Comparison of ENCODE assay signal across 20 cellular contexts in genomic region chr10:17965649-17966048, GRCh38. TPM values are rescaled to one million over a fixed set of nuclear protein-coding genes. Genes with fewer than 3 reads are reported as not detected.
DNase-seq lines count a peak whose midpoint lies in the region; ATAC-seq and TF ChIP-seq lines count a peak whose summit lies in the region.
"Had no signal": no experiment of that assay in that cellular context is flagged by ENCODE, and none has a peak within 500 bp of the region (broad histone marks: within the 10 kb centered on the region; RNA-seq: fewer than 3 reads in every experiment).

No MANE protein-coding gene starts in this region.

- intact Hi-C loops in mucosa of descending colon (cut with DNase I, micrococcal nuclease), result no loop called here

- DNase-seq in AG10803 (ENCODE audit: low read depth) (peak; percentile 20), LoVo (ENCODE audit: low spot score) (peak; percentile 69), fibroblast of the aortic adventitia (ENCODE audit: low read depth) (peak; percentile 28), mucosa of descending colon (peak in 1 of 3 donors; percentile 16), osteoblast (ENCODE audit: insufficient read length, low spot score, missing footprints) (no peak)
- no peak for DNase-seq in activated naive CD4-positive, alpha-beta T cell treated with anti-CD3 and anti-CD28 coated beads, Interleukin-2, amount 50 U/mL, for 16 hours
- DNase-seq: 8988T; ACHN; C1 segment of cervical spinal cord; Calu3; CD4-positive, alpha-beta memory T cell; COR-L47; DMS53; DND-41; GM23248; H7; HCEC 1CT had no signal

- no peaks in the 10 kb centered on the region for H4K20me1 ChIP-seq in osteoblast (ENCODE audit: insufficient read depth, low read length)

- H3K36me3 ChIP-seq in mucosa of descending colon (ENCODE audit: low read depth), result no peaks in the 10 kb centered on the region
- no peaks in the 10 kb centered on the region for H3K36me3 ChIP-seq in osteoblast (ENCODE audit: insufficient read depth, low read length)

- H3K4me1 ChIP-seq in mucosa of descending colon (ENCODE audit: low read depth) (no peaks in the 10 kb centered on the region), osteoblast (ENCODE audit: insufficient read depth, low read length) (peaks cover 8% of the 10 kb centered on the region)
- H3K4me1 ChIP-seq: A549 had no signal

- H3K4me2 ChIP-seq in osteoblast (ENCODE audit: insufficient read depth, low read length), result no peak overlapping the region
- H3K4me2 ChIP-seq: A549 had no signal

- H3K4me3 ChIP-seq in AG10803 (ENCODE audit: low read length) (no peak overlapping the region), fibroblast of the aortic adventitia (ENCODE audit: low read depth, low read length) (no peak overlapping the region), mucosa of descending colon (no peak overlapping the region), osteoblast (ENCODE audit: insufficient read depth, low read length) (no peak overlapping the region)
- H3K4me3 ChIP-seq: A549, GM23248 had no signal

- no peak overlapping the region for H3K27ac ChIP-seq in osteoblast (ENCODE audit: low read depth, low read length)
- H3K27ac ChIP-seq: A549, GM23248 had no signal

- peaks cover 5% of the 10 kb centered on the region for H3K9me3 ChIP-seq in mucosa of descending colon
- H3K9me3 ChIP-seq in osteoblast (ENCODE audit: low read depth, low read length), result no peaks in the 10 kb centered on the region
- H3K9me3 ChIP-seq: A549 had no signal

- no peak overlapping the region for H2AFZ ChIP-seq in osteoblast (ENCODE audit: low read length)
- H2AFZ ChIP-seq: GM23248 had no signal

- no peaks in the 10 kb centered on the region for H3K27me3 ChIP-seq in osteoblast (ENCODE audit: insufficient read depth, low read length)

- peak; percentile 95 for ATAC-seq in mucosa of descending colon
- no peak for ATAC-seq in HG03460 (IDR thresholded peaks at IDR 0.05; ENCODE audit: unreplicated experiment)
- ATAC-seq: A549 had no signal

- no peaks in the 10 kb centered on the region for H3K79me2 ChIP-seq in osteoblast (ENCODE audit: insufficient read depth, low read length)

- TF ChIP-seq CTCF in AG10803 (conservative IDR thresholded peaks at IDR 0.05; ENCODE audit: low read length) (no peak), fibroblast of the aortic adventitia (IDR thresholded peaks at IDR 0.05; ENCODE audit: insufficient read depth, low read length) (no peak), mucosa of descending colon (IDR thresholded peaks at IDR 0.05) (no peak), osteoblast (IDR thresholded peaks at IDR 0.05; ENCODE audit: extremely low read depth, low read depth, low read length) (no peak)

RNA-seq across cellular contexts. Expression of gene SLC39A12, which starts 13.9 kb away (rescaled TPM):
- total RNA-seq in fibroblast of the aortic adventitia (ENCODE audit: low replicate concordance) (not detected in 2 replicates), mucosa of descending colon (under 1 TPM in 2 of 3 donors, not detected in 1; 0.09 to 0.14 TPM), osteoblast (not detected in 2 replicates)
- total RNA-seq: Calu3; CD4-positive, alpha-beta memory T cell; GM23248; H1 had no signal

Comparison
In these comparisons a context has a peak if more than half of its experiments do, and no peak if none do; other contexts are left out.
1. DNase-seq: peak in AG10803 (single experiment), LoVo (single experiment) and fibroblast of the aortic adventitia (single experiment); none in osteoblast (single experiment) and activated naive CD4-positive, alpha-beta T cell treated with anti-CD3 and anti-CD28 coated beads, Interleukin-2, amount 50 U/mL, for 16 hours (single experiment).